Comparison of ENCODE assay signal across 29 cellular contexts in genomic region chr1:111795401-111795800, GRCh38.
"Had no signal": no experiment of that assay in that cellular context is flagged by ENCODE, and none has a peak within 500 bp of the region (broad histone marks: within the 10 kb centered on the region; RNA-seq: fewer than 3 reads in every experiment).

No MANE protein-coding gene starts in this region.

- FAIRE-seq: astrocyte, bronchial epithelial cell had no signal

- DNase-seq: activated CD4-positive, alpha-beta memory T cell treated with anti-CD3 and anti-CD28 coated beads for 36 hours; activated CD4-positive, alpha-beta T cell treated with anti-CD3 and anti-CD28 coated beads for 36 hours; activated CD4-positive, alpha-beta T cell treated with anti-CD3 and anti-CD28 coated beads, Interleukin-2, amount 10 ng/mL, durations not matched to agents 24 days and 14 days; activated CD4-positive, CD25-positive, alpha-beta regulatory T cell; activated CD4-positive, CD25-positive, alpha-beta regulatory T cell treated with anti-CD3 and anti-CD28 coated beads, Interleukin-2, amount 50 U/mL, for 72 hours; activated CD8-positive, alpha-beta memory T cell treated with anti-CD3 and anti-CD28 coated beads, Interleukin-2, amount 10 ng/mL, durations not matched to agents 7 days and 5 days; activated CD8-positive, alpha-beta memory T cell treated with anti-CD3 and anti-CD28 coated beads, Interleukin-2, amount 50 U/mL, for 4 hours; activated CD8-positive, alpha-beta T cell treated with anti-CD3 and anti-CD28 coated beads, Interleukin-2, amount 10 ng/mL, durations not matched to agents 7 days and 5 days; activated gamma-delta T cell; activated naive CD4-positive, alpha-beta T cell; activated naive CD4-positive, alpha-beta T cell treated with anti-CD3 and anti-CD28 coated beads, Interleukin-2, amount 10 ng/mL, durations not matched to agents 7 days and 5 days; activated naive CD8-positive, alpha-beta T cell treated with anti-CD3 and anti-CD28 coated beads, Interleukin-2, amount 10 ng/mL, durations not matched to agents 7 days and 5 days; activated T-cell treated with anti-CD3 and anti-CD28 coated beads, Interleukin-2, amount 50 U/mL, for 1 hour; activated T-cell treated with anti-CD3 and anti-CD28 coated beads, Interleukin-2, amount 50 U/mL, for 48 hours; amniotic stem cell; anterior cingulate cortex; brain microvascular endothelial cell; dorsolateral prefrontal cortex; effector memory CD4-positive, alpha-beta T cell; endodermal cell; foreskin keratinocyte; heart right ventricle; T-helper 17 cell; T1000 had no signal

- H3K4me3 ChIP-seq: coronary artery, dorsolateral prefrontal cortex, gastroesophageal sphincter, heart right ventricle, hepatocyte had no signal
